8 cellular contexts compared by ENCODE assay signal in the genomic region with DNA sequence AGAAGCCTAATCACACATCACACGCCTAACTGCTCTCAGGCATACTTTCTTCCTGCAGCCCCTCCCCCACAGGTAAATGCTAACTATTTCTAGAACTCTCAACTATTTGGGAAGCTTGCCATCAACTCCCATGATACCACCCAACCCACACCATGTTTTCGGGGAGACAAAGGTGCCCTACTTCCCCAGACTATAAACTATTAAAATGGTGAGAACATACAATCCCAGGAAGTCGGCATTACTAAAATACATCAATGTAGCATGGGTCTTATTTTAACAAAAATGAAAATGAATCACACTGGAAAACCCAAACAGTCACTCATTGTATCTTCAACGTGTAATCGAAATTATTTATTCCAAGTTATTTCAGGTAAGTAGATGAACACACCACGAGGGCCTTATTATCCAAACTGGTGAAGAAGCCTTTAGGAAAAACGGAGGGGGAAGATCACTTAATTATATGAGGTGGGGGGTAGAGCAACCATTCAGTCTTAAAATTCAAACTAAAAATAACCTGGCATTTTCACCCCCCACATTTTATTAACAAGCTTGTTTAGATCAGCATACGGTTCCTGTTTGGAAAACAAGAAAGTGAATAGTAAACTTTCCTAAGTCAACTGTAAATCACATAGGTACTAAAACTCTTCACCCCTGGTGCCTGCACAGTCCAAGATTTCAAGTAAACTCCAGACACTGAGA. TPM values are rescaled to one million over a fixed set of nuclear protein-coding genes. Genes with fewer than 3 reads are reported as not detected.
A peak's percentile ranks its signal among the peaks of the same experiment; 100 is the strongest.
DNase-seq lines count a peak whose midpoint lies in the region; ATAC-seq and TF ChIP-seq lines count a peak whose summit lies in the region.

No MANE protein-coding gene starts in this region.

- H3K4me1 ChIP-seq in duodenal mucosa (ENCODE audit: control insufficient read depth in 1 of 2, insufficient read depth in 2 of 2, low read length in 2 of 2) (peaks cover 43 to 51% of the 10 kb centered on the region in 2 donors), muscle layer of duodenum (ENCODE audit: control insufficient read depth in 1 of 2, insufficient read depth in 2 of 2, low read length in 2 of 2) (peaks cover 23 to 26% of the 10 kb centered on the region in 2 donors)

- H3K36me3 ChIP-seq in duodenal mucosa (ENCODE audit: control insufficient read depth in 1 of 2, insufficient read depth in 2 of 2, low read length in 2 of 2) (no peaks in the 10 kb centered on the region), muscle layer of duodenum (ENCODE audit: control insufficient read depth in 1 of 2, insufficient read depth in 2 of 2, low read length in 2 of 2) (no peaks in the 10 kb centered on the region)

- DNase-seq in AG04450 (ENCODE audit: low read depth, low spot score) (no peak), H4 (ENCODE audit: low spot score) (peak; percentile 40), SIG-M5 treated with dmso at 0.1 percent for 504 hours (lab: John Stamatoyannopoulos, UW; ENCODE audit: unreplicated experiment) (peak; percentile 70), amniotic stem cell (lab: John Stamatoyannopoulos, UW) (no peak)

- H3K27me3 ChIP-seq in AG04450 (ENCODE audit: control insufficient read depth, insufficient read depth, low read length) (no peaks in the 10 kb centered on the region), duodenal mucosa (ENCODE audit: control insufficient read depth in 1 of 2, insufficient read depth in 2 of 2, low read length in 2 of 2) (no peaks in the 10 kb centered on the region), muscle layer of duodenum (ENCODE audit: low read depth, low read length) (no peaks in the 10 kb centered on the region)

- H3K4me3 ChIP-seq in AG04450 (ENCODE audit: low read depth, low read length) (peak overlapping the region; percentile 92), duodenal mucosa (ENCODE audit: low read depth in 1 of 2, low read length in 2 of 2) (peak overlapping the region; percentile 97 to 98), muscle layer of duodenum (ENCODE audit: low read depth in 1 of 2, low read length in 2 of 2) (peak overlapping the region; percentile 85 to 86)

- H3K27ac ChIP-seq in AG04450 (ENCODE audit: low read depth, low read length) (no peak overlapping the region), duodenal mucosa (ENCODE audit: low read depth, low read length) (peak overlapping the region; percentile 95), muscle layer of duodenum (ENCODE audit: low read length) (peak overlapping the region; percentile 98)

- POLR2A ChIA-PET in AG04450 (lab: Yijun Ruan, JAX): interaction anchor here (0.5 to 1.0 kb wide), 2 partner anchors 34 to 164 kb away, joined by 3 to 7 read pairs; no protein-coding TSS in a partner anchor

- TF ChIP-seq CTCF in AG04450 (IDR thresholded peaks at IDR 0.05; ENCODE audit: low read depth, low read length): no peak

- no peaks in the 10 kb centered on the region; the same call in 1 of the 2 replicates for H3K9me3 ChIP-seq in AG04450 (ENCODE audit: control insufficient read depth, insufficient read depth, low read length)
- no peaks in the 10 kb centered on the region for H3K9me3 ChIP-seq in duodenal mucosa (ENCODE audit: control insufficient read depth in 1 of 2, low read length in 2 of 2)
- H3K9me3 ChIP-seq in muscle layer of duodenum (ENCODE audit: control insufficient read depth in 1 of 2, low read length in 2 of 2): no peaks in the 10 kb centered on the region

- H3K9ac ChIP-seq in duodenal mucosa (ENCODE audit: low read depth in 1 of 2, low read length in 2 of 2): peak overlapping the region; percentile 76 to 87

- ATAC-seq in GM19351 (IDR thresholded peaks at IDR 0.05; ENCODE audit: unreplicated experiment) (no peak), HG02884 (IDR thresholded peaks at IDR 0.05; ENCODE audit: unreplicated experiment) (no peak)

- CTCF ChIA-PET in AG04450 (lab: Charles Lee): interaction anchor here (1.0 to 1.4 kb wide), 3 partner anchors 143 to 1190 kb away, joined by 3 to 6 read pairs (median 3); no protein-coding TSS in a partner anchor

RNA-seq across cellular contexts. Expression of gene TBL1XR1, which starts 1.9 kb away (rescaled TPM):
- 199 and 207 TPM in 2 replicates for polyA plus RNA-seq in AG04450 (2011; rRNA removed)
- 725 and 834 TPM in 2 replicates for polyA minus RNA-seq in AG04450 (2011; rRNA and poly(A)+ RNA removed)
- 102 and 118 TPM in 2 replicates for total RNA-seq in H4 (2014; rRNA removed; shearing (Covaris generic))

Comparison
In these comparisons a context has a peak if more than half of its experiments do, and no peak if none do; other contexts are left out.
1. DNase-seq: peak in H4 (single experiment) and SIG-M5 treated with dmso at 0.1 percent for 504 hours (single experiment); none in AG04450 (single experiment) and amniotic stem cell (single experiment).
2. Peak in every context shown above with its lines, with median percentiles within 50 percentile points of each other: H3K4me3 ChIP-seq.